ENCODE assay signal across 32 cellular contexts in genomic region chr1:54889132-54889725, GRCh38.
"Had no signal": no experiment of that assay in that cellular context is flagged by ENCODE, and none has a peak within 500 bp of the region (broad histone marks: within the 10 kb centered on the region; RNA-seq: fewer than 3 reads in every experiment).

No MANE protein-coding gene starts in this region.

- H3K27me3 ChIP-seq: gastrocnemius medialis, neural progenitor cell, vagina had no signal

- H3K27ac ChIP-seq: gastrocnemius medialis, neural progenitor cell, thoracic aorta, vagina had no signal

- FAIRE-seq: keratinocyte, TTC549 had no signal

- H3K9me3 ChIP-seq: gastrocnemius medialis, thoracic aorta, vagina had no signal

- H3K4me3 ChIP-seq: gastrocnemius medialis, thoracic aorta, vagina had no signal

- H3K9ac ChIP-seq: neural progenitor cell had no signal

- H3K36me3 Mint-ChIP-seq: activated naive CD8-positive, alpha-beta T cell; mesothelial cell of epicardium; naive B cell had no signal

- DNase-seq: activated CD4-positive, alpha-beta T cell treated with anti-CD3 and anti-CD28 coated beads for 1 hour; activated CD4-positive, alpha-beta T cell treated with anti-CD3 and anti-CD28 coated beads, Interleukin-2, amount 10 ng/mL, durations not matched to agents 7 days and 5 days; activated CD8-positive, alpha-beta T cell treated with anti-CD3 and anti-CD28 coated beads for 36 hours; activated T-cell treated with anti-CD3 and anti-CD28 coated beads, Interleukin-2, amount 50 U/mL, for 4 hours; aorta; caudate nucleus; cortex of kidney; effector memory CD8-positive, alpha-beta T cell; erythroblast; gastrocnemius medialis; glutamatergic neuron; left cardiac atrium; left ventricle myocardium superior; naive B cell; occipital lobe; right cardiac atrium; stimulated activated CD4-positive, alpha-beta T cell treated with anti-CD3 and anti-CD28 coated beads, Interleukin-12 subunit alpha, Interleukin-12 subunit beta, amount 100 ng/mL, for 4 hours; stimulated activated CD4-positive, alpha-beta T cell treated with anti-CD3 and anti-CD28 coated beads, Interleukin-4, amount 100 ng/mL, for 1 hour; stimulated activated naive CD8-positive, alpha-beta T cell treated with anti-CD3 and anti-CD28 coated beads, Interleukin-15, Interleukin-2, amounts not matched to agents 100 U/mL and 50 U/mL, for 24 hours; SW 1271; T-helper 9 cell; trophoblast cell had no signal

- H3K27ac Mint-ChIP-seq: activated CD4-positive, alpha-beta T cell treated with anti-CD3 and anti-CD28 coated beads, Interleukin-2, amount 10 ng/mL, durations not matched to agents 7 days and 5 days; activated CD8-positive, alpha-beta T cell treated with anti-CD3 and anti-CD28 coated beads for 36 hours; activated naive CD8-positive, alpha-beta T cell; activated T-helper 2 cell treated with anti-CD3 and anti-CD28 coated beads, Interferon-gamma antibody, Interleukin-2, Interleukin-4, amounts not matched to agents 10 μg/mL and 5 μg/mL and 100 μg/mL, durations not matched to agents 14 hours and 24 hours and 36 hours; effector memory CD8-positive, alpha-beta T cell; mesothelial cell of epicardium; neural progenitor cell; T-helper 1 cell treated with Interleukin-12 subunit alpha and Interleukin-12 subunit beta and Interleukin-4 antibody, amounts not matched to agents 30 μg/mL and 1 μg/mL, for 36 hours had no signal

- ATAC-seq: activated CD8-positive, alpha-beta T cell treated with anti-CD3 and anti-CD28 coated beads for 36 hours; activated T-cell treated with anti-CD3 and anti-CD28 coated beads, Interleukin-2, amount 50 U/mL, for 4 hours; effector memory CD8-positive, alpha-beta T cell; gastrocnemius medialis; left cardiac atrium; left ventricle myocardium superior; right cardiac atrium; stimulated activated naive CD8-positive, alpha-beta T cell treated with anti-CD3 and anti-CD28 coated beads, Interleukin-15, Interleukin-2, amounts not matched to agents 100 U/mL and 50 U/mL, for 24 hours had no signal

- H2AFZ ChIP-seq: neural progenitor cell had no signal

- H3K36me3 ChIP-seq: gastrocnemius medialis, neural progenitor cell, thoracic aorta, vagina had no signal

- H3K9me3 Mint-ChIP-seq: activated CD4-positive, alpha-beta T cell treated with anti-CD3 and anti-CD28 coated beads, Interleukin-2, amount 10 ng/mL, durations not matched to agents 7 days and 5 days; activated CD8-positive, alpha-beta T cell treated with anti-CD3 and anti-CD28 coated beads for 36 hours; activated T-cell treated with anti-CD3 and anti-CD28 coated beads, Interleukin-2, amount 50 U/mL, for 4 hours; activated T-helper 2 cell treated with anti-CD3 and anti-CD28 coated beads, Interferon-gamma antibody, Interleukin-2, Interleukin-4, amounts not matched to agents 10 μg/mL and 5 μg/mL and 100 μg/mL, durations not matched to agents 14 hours and 24 hours and 36 hours; brain; effector memory CD8-positive, alpha-beta T cell; mesothelial cell of epicardium; neural progenitor cell; T-helper 1 cell treated with Interleukin-12 subunit alpha and Interleukin-12 subunit beta and Interleukin-4 antibody, amounts not matched to agents 30 μg/mL and 1 μg/mL, for 36 hours had no signal
